18 cellular contexts compared by ENCODE assay signal in the genomic region with DNA sequence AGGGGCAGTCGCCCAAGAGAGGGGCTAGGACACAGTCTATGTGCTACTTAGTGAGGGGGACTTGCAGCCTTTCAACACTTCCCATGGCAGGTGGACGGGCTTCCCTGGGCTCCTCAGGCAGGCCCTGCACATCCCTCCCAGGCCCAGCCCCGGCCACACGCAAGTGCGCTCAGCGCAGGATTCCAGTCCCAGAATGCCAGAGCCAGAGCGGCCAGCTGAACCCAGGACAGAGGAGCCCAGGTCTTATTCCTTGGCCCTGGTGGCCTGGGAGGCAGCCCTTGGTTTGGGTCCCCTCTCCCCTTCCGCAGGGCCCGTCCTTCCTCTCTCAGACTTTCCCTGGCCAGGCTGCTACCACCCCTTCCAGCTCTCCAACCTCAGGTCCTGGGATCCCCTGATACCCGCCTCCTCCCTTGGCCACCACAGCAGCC. TPM values are rescaled to one million over a fixed set of nuclear protein-coding genes. Genes with fewer than 3 reads are reported as not detected.
"Had no signal": no experiment of that assay in that cellular context is flagged by ENCODE, and none has a peak within 500 bp of the region (broad histone marks: within the 10 kb centered on the region; RNA-seq: fewer than 3 reads in every experiment).

No MANE protein-coding gene starts in this region.

- H3K27me3 ChIP-seq: ascending aorta, breast epithelium, hepatocyte had no signal

- H3K27ac ChIP-seq: ascending aorta, breast epithelium, hepatocyte, prostate gland, tibial artery had no signal

- DNase-seq: activated naive CD4-positive, alpha-beta T cell treated with anti-CD3 and anti-CD28 coated beads for 36 hours; activated naive CD8-positive, alpha-beta T cell treated with anti-CD3 and anti-CD28 coated beads, Interleukin-2, amount 50 U/mL, for 24 hours; erythroblast; midbrain; right cardiac atrium; Right ventricle myocardium superior; stimulated activated CD4-positive, alpha-beta T cell treated with anti-CD3 and anti-CD28 coated beads, Interleukin-2, amount 100 ng/mL, for 24 hours had no signal

- H3K4me2 ChIP-seq: hepatocyte had no signal

- H3K4me1 ChIP-seq: ascending aorta, breast epithelium, prostate gland, tibial artery had no signal

- H3K9me3 ChIP-seq: ascending aorta, breast epithelium, prostate gland, tibial artery had no signal

- H2AFZ ChIP-seq: hepatocyte had no signal

- ATAC-seq: activated naive CD8-positive, alpha-beta T cell treated with anti-CD3 and anti-CD28 coated beads, Interleukin-2, amount 50 U/mL, for 24 hours had no signal

- H3K79me2 ChIP-seq: hepatocyte had no signal

- H3K36me3 ChIP-seq: ascending aorta, breast epithelium, prostate gland, tibial artery had no signal

- H3K4me3 ChIP-seq: ascending aorta, breast epithelium, hepatocyte, prostate gland, tibial artery had no signal

RNA-seq across cellular contexts. Expression of a gene that starts 12.0 kb away (rescaled TPM):
- total RNA-seq: activated CD8-positive, alpha-beta memory T cell treated with anti-CD3 and anti-CD28 coated beads for 36 hours; activated naive CD4-positive, alpha-beta T cell treated with anti-CD3 and anti-CD28 coated beads for 36 hours; dermis microvascular lymphatic vessel endothelial cell; kidney epithelial cell; lower leg skin; myocyte; right cardiac atrium; T-helper 1 cell treated with Interleukin-12 subunit alpha and Interleukin-12 subunit beta and Interleukin-4 antibody, amounts not matched to agents 30 ng/mL and 1 ng/mL, for 36 hours had no signal
